ENCODE assay signal across 13 cellular contexts in genomic region chr2:215567504-215567903, GRCh38.
DNase-seq lines count a peak whose midpoint lies in the region; ATAC-seq and TF ChIP-seq lines count a peak whose summit lies in the region.
"Had no signal": no experiment of that assay in that cellular context is flagged by ENCODE, and none has a peak within 500 bp of the region (broad histone marks: within the 10 kb centered on the region; RNA-seq: fewer than 3 reads in every experiment).

No MANE protein-coding gene starts in this region.

- H2BK15ac ChIP-seq in mesenchymal stem cell (ENCODE audit: low read depth, poor library complexity, severe bottlenecking): no peak overlapping the region

- no peak overlapping the region for H3K23ac ChIP-seq in mesenchymal stem cell (ENCODE audit: low read length in 2 of 2)

- no peak for TF ChIP-seq POLR2A in adrenal gland (IDR thresholded peaks at IDR 0.05)

- H3K14ac ChIP-seq in mesenchymal stem cell (ENCODE audit: low read length in 2 of 2): no peak overlapping the region

- H3K4me3 Mint-ChIP-seq in naive thymus-derived CD4-positive, alpha-beta T cell: no peak overlapping the region

- H3K4ac ChIP-seq in mesenchymal stem cell (ENCODE audit: low read depth in 1 of 2, low read length in 2 of 2): no peak overlapping the region

- no peak overlapping the region for H2AK5ac ChIP-seq in mesenchymal stem cell (ENCODE audit: low read length, severe bottlenecking)

- H3K4me1 ChIP-seq in A673 (ENCODE audit: insufficient read depth, low read length, poor library complexity, severe bottlenecking) (peaks cover 20% of the 10 kb centered on the region), mesenchymal stem cell (ENCODE audit: control insufficient read depth, insufficient read depth, low read depth, low read length) (no peaks in the 10 kb centered on the region), adrenal gland (replicated peaks in 1 of 2) (no peaks in the 10 kb centered on the region)
- no peaks in the 10 kb centered on the region for H3K4me1 ChIP-seq in naive thymus-derived CD4-positive, alpha-beta T cell (ENCODE audit: control insufficient read depth in 2 of 2, insufficient read depth in 2 of 2, low read length in 2 of 2)
- H3K4me1 ChIP-seq: parathyroid adenoma, spleen had no signal

- no peak overlapping the region for H4K91ac ChIP-seq in mesenchymal stem cell (ENCODE audit: low read length)

- H3K79me1 ChIP-seq in mesenchymal stem cell (replicated peaks; ENCODE audit: low read length, poor library complexity, severe bottlenecking): no peaks in the 10 kb centered on the region

- CTCF ChIA-PET in A673 (lab: Charles Lee): no interaction called here
- CTCF ChIA-PET in naive thymus-derived CD4-positive, alpha-beta T cell (lab: Charles Lee): no interaction called here

- H3K9me3 ChIP-seq in A673 (ENCODE audit: low read depth, low read length, poor library complexity, severe bottlenecking): no peaks in the 10 kb centered on the region
- H3K9me3 ChIP-seq in naive thymus-derived CD4-positive, alpha-beta T cell (ENCODE audit: control insufficient read depth in 2 of 3, low read length in 3 of 3): no peaks in the 10 kb centered on the region
- H3K9me3 ChIP-seq in mesenchymal stem cell (ENCODE audit: control insufficient read depth, low read length): no peaks in the 10 kb centered on the region
- H3K9me3 ChIP-seq in adrenal gland (replicated peaks in 1 of 3): no peaks in the 10 kb centered on the region
- H3K9me3 ChIP-seq: spleen had no signal

- no peak overlapping the region for H3K18ac ChIP-seq in mesenchymal stem cell (ENCODE audit: low read depth in 1 of 2, low read length in 2 of 2)

- H3K4me3 ChIP-seq in A673 (ENCODE audit: low read depth, low read length, poor library complexity, severe bottlenecking): no peak overlapping the region
- no peak overlapping the region for H3K4me3 ChIP-seq in naive thymus-derived CD4-positive, alpha-beta T cell (ENCODE audit: low read length)
- H3K4me3 ChIP-seq in mesenchymal stem cell (ENCODE audit: insufficient read depth in 1 of 2, low read depth in 1 of 2, low read length in 2 of 2): no peak overlapping the region
- H3K4me3 ChIP-seq in adrenal gland: no peak overlapping the region
- H3K4me3 ChIP-seq: spleen had no signal

- H2BK120ac ChIP-seq in mesenchymal stem cell (ENCODE audit: low read depth, low read length): no peak overlapping the region

- DNase-seq in A673 (ENCODE audit: low spot score) (peak; percentile 25), inferior parietal cortex (ENCODE audit: extremely low spot score) (no peak), mesenchymal stem cell (no peak), adrenal gland (no peak)
- no peak for DNase-seq in naive thymus-derived CD4-positive, alpha-beta T cell
- DNase-seq: cortex of kidney, GF-D8, spleen had no signal

- no peaks in the 10 kb centered on the region for H3K4me1 Mint-ChIP-seq in naive thymus-derived CD4-positive, alpha-beta T cell

- H3K4me2 ChIP-seq in mesenchymal stem cell (ENCODE audit: low read length, poor library complexity, severe bottlenecking): no peak overlapping the region

- peaks cover 0 to 3% (median 0%) of the 10 kb centered on the region in 11 donors for H3K9me3 Mint-ChIP-seq in naive thymus-derived CD4-positive, alpha-beta T cell

- TF ChIP-seq CTCF in A673 (conservative IDR thresholded peaks at IDR 0.05; ENCODE audit: low read depth, low read length): no peak
- TF ChIP-seq CTCF in adrenal gland (IDR thresholded peaks at IDR 0.05): no peak

- H3K27me3 ChIP-seq in A673 (replicated peaks; ENCODE audit: insufficient read depth, low read depth, low read length, poor library complexity) (no peaks in the 10 kb centered on the region), mesenchymal stem cell (ENCODE audit: control insufficient read depth in 1 of 2, insufficient read depth in 1 of 2, low read length in 2 of 2) (no peaks in the 10 kb centered on the region), adrenal gland (no peaks in the 10 kb centered on the region)
- no peaks in the 10 kb centered on the region for H3K27me3 ChIP-seq in naive thymus-derived CD4-positive, alpha-beta T cell (ENCODE audit: control insufficient read depth in 2 of 2, insufficient read depth in 2 of 2, low read length in 2 of 2)

- POLR2A ChIA-PET in A673 (lab: Charles Lee; ENCODE audit: low non-redundant PET): no interaction called here
- POLR2A ChIA-PET in naive thymus-derived CD4-positive, alpha-beta T cell (lab: Charles Lee): no interaction called here

- intact Hi-C loops in A673 (cut with micrococcal nuclease; ENCODE audit: unreplicated experiment): no loop called here
- intact Hi-C loops in naive thymus-derived CD4-positive, alpha-beta T cell (cut with micrococcal nuclease): no loop called here
- intact Hi-C loops in adrenal gland (cut with DNase I): no loop called here

- H3K36me3 ChIP-seq in A673 (ENCODE audit: insufficient read depth, low read length, poor library complexity, severe bottlenecking) (no peaks in the 10 kb centered on the region), mesenchymal stem cell (ENCODE audit: control insufficient read depth in 1 of 2, insufficient read depth in 2 of 2, low read depth in 1 of 2, low read length in 2 of 2) (no peaks in the 10 kb centered on the region), adrenal gland (replicated peaks in 1 of 2) (no peaks in the 10 kb centered on the region)
- no peaks in the 10 kb centered on the region for H3K36me3 ChIP-seq in naive thymus-derived CD4-positive, alpha-beta T cell (ENCODE audit: control insufficient read depth in 2 of 3, insufficient read depth in 3 of 3, low read length in 3 of 3)
- H3K36me3 ChIP-seq: spleen had no signal

- no peak overlapping the region for H3K9ac ChIP-seq in mesenchymal stem cell (ENCODE audit: low read length)
- H3K9ac ChIP-seq: parathyroid adenoma had no signal

- H3K27me3 Mint-ChIP-seq in naive thymus-derived CD4-positive, alpha-beta T cell: peaks cover 0 to 20% (median 11%) of the 10 kb centered on the region in 5 donors

- H3K27ac Mint-ChIP-seq in naive thymus-derived CD4-positive, alpha-beta T cell: no peak overlapping the region

- no peak overlapping the region for H2BK12ac ChIP-seq in mesenchymal stem cell (ENCODE audit: low read length in 2 of 2)

- no TSS peak for BruUV-seq in A673 (replicated peaks; lab: Mats Ljungman, UMichigan)

- H2AFZ ChIP-seq in mesenchymal stem cell (ENCODE audit: low read depth, low read length): no peak overlapping the region
- H2AFZ ChIP-seq: parathyroid adenoma had no signal

- ATAC-seq in GM18909 (IDR thresholded peaks at IDR 0.05; ENCODE audit: poor library complexity, unreplicated experiment) (peak; percentile 86), HG02759 (IDR thresholded peaks at IDR 0.05; ENCODE audit: unreplicated experiment) (peak; percentile 87), HG03469 (IDR thresholded peaks at IDR 0.05; ENCODE audit: unreplicated experiment) (peak; percentile 83)
- no peak for ATAC-seq in naive thymus-derived CD4-positive, alpha-beta T cell
- ATAC-seq: esophagus mucosa had no signal

- no CpG with 5 or more reads among the region's 5 CpGs for WGBS in mesenchymal stem cell
- WGBS in adrenal gland, 4 donors: 95 to 98% (median 97%) methylated on average over 5 of the region's 5 CpGs

- H4K8ac ChIP-seq in mesenchymal stem cell (ENCODE audit: low read length): no peak overlapping the region

- no peak overlapping the region for H2BK5ac ChIP-seq in mesenchymal stem cell (ENCODE audit: low read depth, low read length, poor library complexity, severe bottlenecking)

- no peak overlapping the region for H3K27ac ChIP-seq in A673 (ENCODE audit: low read depth, low read length, poor library complexity, severe bottlenecking)
- H3K27ac ChIP-seq in naive thymus-derived CD4-positive, alpha-beta T cell (ENCODE audit: low read depth, low read length): no peak overlapping the region
- no peak overlapping the region for H3K27ac ChIP-seq in mesenchymal stem cell (ENCODE audit: low read length, poor library complexity, severe bottlenecking)
- no peak overlapping the region for H3K27ac ChIP-seq in adrenal gland
- H3K27ac ChIP-seq: parathyroid adenoma, spleen had no signal

- H3K36me3 Mint-ChIP-seq in naive thymus-derived CD4-positive, alpha-beta T cell: no peaks in the 10 kb centered on the region
